9 cellular contexts compared by ENCODE assay signal in the genomic region with DNA sequence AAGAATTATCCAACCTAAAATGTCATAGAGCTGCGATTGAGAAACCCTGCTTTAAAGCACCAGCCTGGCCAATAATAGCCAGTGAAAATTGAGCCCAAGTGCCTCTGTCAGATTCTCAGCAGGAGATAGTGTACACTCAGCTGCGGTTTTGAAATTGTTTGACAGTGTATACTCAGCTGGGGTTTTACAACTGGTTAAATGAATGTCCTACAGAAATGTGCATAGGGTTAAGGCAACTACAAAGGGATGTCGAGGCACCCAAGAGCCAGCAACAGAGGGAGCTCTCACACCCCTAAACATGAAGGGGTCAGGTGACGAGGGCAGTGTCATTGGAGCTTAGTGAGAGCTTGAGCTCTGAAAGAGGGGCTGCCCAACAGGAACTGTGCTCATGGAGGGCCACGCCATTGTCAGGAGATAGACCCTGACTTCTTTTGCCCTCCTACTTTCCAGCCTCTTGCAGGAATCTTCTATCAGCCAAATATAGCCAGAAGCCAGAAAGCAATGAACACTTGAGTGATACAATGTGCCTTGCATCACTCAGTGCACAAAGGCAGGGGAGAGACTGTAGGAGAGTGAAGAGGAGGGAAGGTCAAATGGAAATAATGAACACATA. TPM values are rescaled to one million over a fixed set of nuclear protein-coding genes. Genes with fewer than 3 reads are reported as not detected.
DNase-seq lines count a peak whose midpoint lies in the region; ATAC-seq and TF ChIP-seq lines count a peak whose summit lies in the region.
"Had no signal": no experiment of that assay in that cellular context is flagged by ENCODE, and none has a peak within 500 bp of the region (broad histone marks: within the 10 kb centered on the region; RNA-seq: fewer than 3 reads in every experiment).

No MANE protein-coding gene starts in this region.

- H3K4me1 Mint-ChIP-seq in chondrocyte (ENCODE audit: low read depth) (peaks cover 25% of the 10 kb centered on the region), natural killer cell (no peaks in the 10 kb centered on the region)

- no peaks in the 10 kb centered on the region for H3K36me3 ChIP-seq in MM.1S (replicated peaks; ENCODE audit: insufficient read depth, low read length)
- H3K36me3 ChIP-seq: BLaER1 had no signal

- TF ChIP-seq CTCF in MM.1S (IDR thresholded peaks at IDR 0.05; ENCODE audit: low read length) (peak; percentile 31), chondrocyte (IDR thresholded peaks at IDR 0.05) (peak; percentile 58), natural killer cell (IDR thresholded peaks at IDR 0.05) (no peak)

- H3K4me2 ChIP-seq in MM.1S (ENCODE audit: low read depth, low read length) = no peak overlapping the region
- H3K4me2 ChIP-seq: BLaER1 had no signal

- H3K9me3 ChIP-seq in MM.1S (replicated peaks; ENCODE audit: insufficient read depth, low read length) = no peaks in the 10 kb centered on the region
- H3K9me3 ChIP-seq: BLaER1 had no signal

- peak overlapping the region; percentile 45 for H2AFZ ChIP-seq in MM.1S (ENCODE audit: low read length)

- H3K4me3 ChIP-seq in MM.1S (ENCODE audit: low read length) = no peak overlapping the region
- H3K4me3 ChIP-seq: BLaER1 had no signal

- no peaks in the 10 kb centered on the region for H3F3A ChIP-seq in MM.1S (ENCODE audit: insufficient read depth, low read length)

- no peak overlapping the region for H3K9ac ChIP-seq in MM.1S (ENCODE audit: low read length)
- H3K9ac ChIP-seq: BLaER1 had no signal

- ATAC-seq in natural killer cell = peak; percentile 52 to 78 (median 76)

- H3K27me3 ChIP-seq in MM.1S (replicated peaks; ENCODE audit: insufficient read depth, low read length) = no peaks in the 10 kb centered on the region
- H3K27me3 ChIP-seq: BLaER1 had no signal

- H3K27me3 Mint-ChIP-seq in chondrocyte (ENCODE audit: low read depth) = no peaks in the 10 kb centered on the region
- H3K27me3 Mint-ChIP-seq in natural killer cell (ENCODE audit: low read depth in 2 of 2) = no peaks in the 10 kb centered on the region

- H3K9me3 Mint-ChIP-seq in chondrocyte (ENCODE audit: low read depth) (no peaks in the 10 kb centered on the region), natural killer cell (no peaks in the 10 kb centered on the region)

- no peaks in the 10 kb centered on the region for H3K79me2 ChIP-seq in MM.1S (ENCODE audit: low read length)

- peak overlapping the region; percentile 74 for H3K27ac Mint-ChIP-seq in chondrocyte (ENCODE audit: unreplicated experiment)
- H3K27ac Mint-ChIP-seq in natural killer cell = no peak overlapping the region

- H4K20me1 ChIP-seq in MM.1S (ENCODE audit: insufficient read depth, low read length) = no peaks in the 10 kb centered on the region
- H4K20me1 ChIP-seq: BLaER1 had no signal

- H3K4me1 ChIP-seq in MM.1S (ENCODE audit: low read length) = no peaks in the 10 kb centered on the region
- H3K4me1 ChIP-seq: BLaER1 had no signal

- H3K4me3 Mint-ChIP-seq in chondrocyte (ENCODE audit: unreplicated experiment) (no peak overlapping the region), natural killer cell (no peak overlapping the region)

- H3K36me3 Mint-ChIP-seq in chondrocyte (ENCODE audit: low read depth) = peaks cover 19% of the 10 kb centered on the region
- no peaks in the 10 kb centered on the region for H3K36me3 Mint-ChIP-seq in natural killer cell

- no peaks in the 10 kb centered on the region for H3K9me2 ChIP-seq in MM.1S (replicated peaks; ENCODE audit: insufficient read depth, low read length)

- intact Hi-C loops in natural killer cell (cut with micrococcal nuclease) = loop anchor here (1.0 kb wide), 1 partner anchor 197 kb away; no protein-coding TSS in a partner anchor

- H3K27ac ChIP-seq in MM.1S (ENCODE audit: low read length) = no peak overlapping the region
- H3K27ac ChIP-seq: BLaER1 had no signal

- peak; percentile 11 for DNase-seq in NK-92 treated with Interleukin-12 subunit alpha and Interleukin-12 subunit beta, amount 100 ng/mL, for 24 hours (lab: John Stamatoyannopoulos, UW)
- DNase-seq in NK-92 (lab: John Stamatoyannopoulos, UW; ENCODE audit: unreplicated experiment) = no peak
- peak; percentile 20 for DNase-seq in MM.1S
- peak in 4 of 5 experiments; percentile 21 to 78 (median 31) for DNase-seq in T-helper 2 cell
- DNase-seq in chondrocyte (ENCODE audit: low spot score) = no peak
- peak; percentile 24 for DNase-seq in natural killer cell
- no peak for DNase-seq in MV-4-11 (lab: John Stamatoyannopoulos, UW)
- no peak for DNase-seq in SKM-1 treated with dmso at 0.1 percent for 144 hours (lab: John Stamatoyannopoulos, UW; ENCODE audit: unreplicated experiment)

RNA-seq across cellular contexts. Expression of a gene that starts 15.1 kb away (rescaled TPM):
- total RNA-seq in chondrocyte (173 to 1,480 TPM (median 1,439 TPM) in 3 replicates), natural killer cell (not detected)

RNA-seq across cellular contexts. Expression of a gene that starts 18.7 kb away (rescaled TPM):
- 58.1 to 60.8 TPM (median 58.9 TPM) in 3 replicates for total RNA-seq in chondrocyte
- 10 to 100 TPM; 47.6 to 56.8 (median 54.8) TPM for total RNA-seq in natural killer cell

Comparison
In these comparisons a context has a peak if more than half of its experiments do, and no peak if none do; other contexts are left out.
1. DNase-seq: peak in NK-92 treated with Interleukin-12 subunit alpha and Interleukin-12 subunit beta, amount 100 ng/mL, for 24 hours (single experiment), MM.1S (single experiment), T-helper 2 cell (4 of 5) and natural killer cell (single experiment); none in NK-92 (single experiment), chondrocyte (single experiment), MV-4-11 (single experiment) and SKM-1 treated with dmso at 0.1 percent for 144 hours (single experiment).
2. RNA of a gene that starts 15.1 kb away (total RNA-seq): 173 to 1,480 TPM in chondrocyte; not detected in natural killer cell; every median in the first group is over 100 times any median in the second.